Comparison of ENCODE assay signal across 11 cellular contexts in genomic region chr2:120765031-120765910, GRCh38. TPM values are rescaled to one million over a fixed set of nuclear protein-coding genes. Genes with fewer than 3 reads are reported as not detected.
DNase-seq lines count a peak whose midpoint lies in the region; ATAC-seq, FAIRE-seq and TF ChIP-seq lines count a peak whose summit lies in the region.
"Had no signal": no experiment of that assay in that cellular context is flagged by ENCODE, and none has a peak within 500 bp of the region (broad histone marks: within the 10 kb centered on the region; RNA-seq: fewer than 3 reads in every experiment).

No MANE protein-coding gene starts in this region.

- H2AK5ac ChIP-seq in neuronal stem cell (ENCODE audit: low read depth, low read length): peak overlapping the region; percentile 10

- intact Hi-C loops in heart left ventricle (cut with DNase I): no loop called here

- H2BK5ac ChIP-seq in neuronal stem cell (ENCODE audit: low read length): no peak overlapping the region

- no peak for TF ChIP-seq POLR2A in heart left ventricle (IDR thresholded peaks at IDR 0.05)

- H2BK12ac ChIP-seq in neuronal stem cell (ENCODE audit: low read length): no peak overlapping the region

- no peak overlapping the region for H2BK15ac ChIP-seq in neuronal stem cell (ENCODE audit: low read length)

- H3K27me3 ChIP-seq in AG04450 (ENCODE audit: control insufficient read depth, insufficient read depth, low read length) (no peaks in the 10 kb centered on the region), adipocyte (replicated peaks; ENCODE audit: control insufficient read depth, insufficient read depth, low read length) (no peaks in the 10 kb centered on the region), heart left ventricle (no peaks in the 10 kb centered on the region), neuronal stem cell (ENCODE audit: control insufficient read depth in 3 of 3, insufficient read depth in 3 of 3, low read depth in 1 of 3, low read length in 3 of 3) (no peaks in the 10 kb centered on the region), small intestine (ENCODE audit: control insufficient read depth in 2 of 2, insufficient read depth in 2 of 2, low read length in 2 of 2) (peaks cover 0 to 1% of the 10 kb centered on the region in 2 donors)

- H3K27ac ChIP-seq in AG04450 (ENCODE audit: low read depth, low read length) (peak overlapping the region; percentile 100), heart left ventricle (peak overlapping the region; percentile 40 to 94 (median 62)), neuronal stem cell (replicated peaks; ENCODE audit: low read length) (no peak overlapping the region), small intestine (ENCODE audit: low read depth in 1 of 2, low read length in 1 of 2) (peak overlapping the region in 1 of 2 donors; percentile 71)

- peak overlapping the region; percentile 43 for H3K4me3 ChIP-seq in AG04450 (ENCODE audit: low read depth, low read length)
- peak overlapping the region; percentile 45 for H3K4me3 ChIP-seq in adipocyte (ENCODE audit: low read length)
- peak overlapping the region in 1 of 12 donors; percentile 6 for H3K4me3 ChIP-seq in heart left ventricle
- H3K4me3 ChIP-seq in neuronal stem cell (ENCODE audit: low read length in 2 of 2): no peak overlapping the region
- no peak overlapping the region for H3K4me3 ChIP-seq in small intestine (ENCODE audit: low read depth in 1 of 2, low read length in 2 of 2)

- 43 to 50% (median 48%) methylated on average over 17 to 18 of the region's 18 CpGs for WGBS in heart left ventricle, 4 donors
- WGBS in neuronal stem cell (ENCODE audit: extremely low coverage in 2 of 2, insufficient read length in 2 of 2, insufficient replicate concordance in 1 of 2), 2 donors: no CpG with 5 or more reads among the region's 18 CpGs
- 67 to 77% (median 76%) methylated on average over 18 of the region's 18 CpGs for WGBS in small intestine, 3 donors

- no peak overlapping the region for H3K4ac ChIP-seq in neuronal stem cell (ENCODE audit: low read length)

- CTCF ChIA-PET in AG04450 (lab: Charles Lee): interaction anchor here (0.6 to 1.3 kb wide), 4 partner anchors 28 to 156 kb away, joined by 3 to 5 read pairs (median 4); partner anchors contain the start of gene GLI2

- H3K9ac ChIP-seq in adipocyte (ENCODE audit: low read length) (peak overlapping the region; percentile 76), neuronal stem cell (ENCODE audit: low read depth, low read length, poor library complexity) (peak overlapping the region; percentile 60)

- H4K91ac ChIP-seq in neuronal stem cell (ENCODE audit: low read depth, low read length, poor library complexity): no peak overlapping the region

- DNase-seq in AG04450 (ENCODE audit: low read depth, low spot score): no peak
- DNase-seq in adipocyte (ENCODE audit: low read depth): peak; percentile 16
- peak in 3 of 5 donors; percentile 62 to 73 (median 64) for DNase-seq in heart left ventricle
- DNase-seq in neuronal stem cell (ENCODE audit: low spot score): no peak
- no peak for DNase-seq in activated gamma-delta T cell treated with Interleukin-2 at 50 U/mL for 16 hours
- DNase-seq in EL: no peak
- no peak for DNase-seq in frontal cortex (ENCODE audit: low spot score in 2 of 2)
- DNase-seq in small intestine: no peak
- DNase-seq: activated T-cell treated with anti-CD3 and anti-CD28 coated beads, Interleukin-2, amount 50 U/mL, for 1 hour; GF-D8; NCI-H1417 had no signal

- H3K36me3 ChIP-seq in adipocyte (ENCODE audit: control insufficient read depth, insufficient read depth, low read length, severe bottlenecking) (no peaks in the 10 kb centered on the region), heart left ventricle (no peaks in the 10 kb centered on the region), neuronal stem cell (replicated peaks in 1 of 2; ENCODE audit: control insufficient read depth in 2 of 2, insufficient read depth in 2 of 2, low read length in 2 of 2) (peaks cover 2 to 29% of the 10 kb centered on the region in 2 donors), small intestine (ENCODE audit: control insufficient read depth in 2 of 2, insufficient read depth in 2 of 2, low read length in 2 of 2) (no peaks in the 10 kb centered on the region)

- POLR2A ChIA-PET in AG04450 (lab: Yijun Ruan, JAX): interaction anchor here (0.6 to 3.0 kb wide), 13 partner anchors 13 to 310 kb away, joined by 3 to 47 read pairs (median 5); partner anchors contain the start of gene GLI2

- H3K9me3 ChIP-seq in AG04450 (ENCODE audit: control insufficient read depth, insufficient read depth, low read length) (no peaks in the 10 kb centered on the region; the same call in 1 of the 2 replicates), adipocyte (ENCODE audit: control insufficient read depth, low read length) (no peaks in the 10 kb centered on the region), heart left ventricle (no peaks in the 10 kb centered on the region), neuronal stem cell (replicated peaks in 1 of 2; ENCODE audit: control insufficient read depth in 2 of 2, insufficient read depth in 1 of 2, low read depth in 1 of 2, low read length in 2 of 2) (no peaks in the 10 kb centered on the region), small intestine (ENCODE audit: control insufficient read depth, low read depth) (no peaks in the 10 kb centered on the region)

- no peak for TF ChIP-seq CTCF in AG04450 (IDR thresholded peaks at IDR 0.05; ENCODE audit: low read depth, low read length)
- TF ChIP-seq CTCF in heart left ventricle (IDR thresholded peaks at IDR 0.05): no peak

- peak in 3 of 4 donors; percentile 14 to 57 (median 56) for ATAC-seq in heart left ventricle

- peaks cover 47% of the 10 kb centered on the region for H3K4me1 ChIP-seq in adipocyte (ENCODE audit: control insufficient read depth, insufficient read depth, low read length)
- H3K4me1 ChIP-seq in heart left ventricle: peaks cover 0 to 42% (median 14%) of the 10 kb centered on the region in 12 donors
- peaks cover 42 to 53% of the 10 kb centered on the region in 2 donors for H3K4me1 ChIP-seq in neuronal stem cell (ENCODE audit: control insufficient read depth in 2 of 2, insufficient read depth in 1 of 2, low read depth in 1 of 2, low read length in 2 of 2)
- no peaks in the 10 kb centered on the region for H3K4me1 ChIP-seq in small intestine (ENCODE audit: control insufficient read depth in 2 of 2, insufficient read depth in 1 of 2, low read depth in 1 of 2, low read length in 1 of 2)

- peak overlapping the region; percentile 61 for H3K18ac ChIP-seq in neuronal stem cell (ENCODE audit: low read length)

- peaks cover 32% of the 10 kb centered on the region for H3K79me1 ChIP-seq in neuronal stem cell (ENCODE audit: low read depth, low read length)

- no peak overlapping the region for H4K8ac ChIP-seq in neuronal stem cell (ENCODE audit: low read depth, low read length)

- H3K14ac ChIP-seq in neuronal stem cell (ENCODE audit: low read length): peak overlapping the region; percentile 4

- H2BK120ac ChIP-seq in neuronal stem cell (ENCODE audit: low read depth, low read length): no peak overlapping the region

- H2AFZ ChIP-seq in neuronal stem cell (ENCODE audit: low read length): no peak overlapping the region

- FAIRE-seq in frontal cortex (lab: Jason Lieb, UNC) (no peak), small intestine (lab: Jason Lieb, UNC) (no peak)

- H3K4me2 ChIP-seq in neuronal stem cell (ENCODE audit: insufficient read depth, low read length, poor library complexity, severe bottlenecking): no peak overlapping the region

- H3K23ac ChIP-seq in neuronal stem cell (ENCODE audit: low read depth, low read length, poor library complexity): no peak overlapping the region

RNA-seq across cellular contexts. Expression of gene GLI2, which starts 29.6 kb away (rescaled TPM):
- polyA plus RNA-seq in AG04450 (2011; rRNA removed) (5.2 and 8.4 TPM in 2 replicates), heart left ventricle (1 to 10 TPM in 1 of 2 donors, under 1 TPM in 1; 0.30 to 1.4 TPM), small intestine (1 to 10 TPM in 1 of 3 donors, not detected in 2; 1.2 TPM)
- polyA minus RNA-seq in AG04450 (2011; rRNA and poly(A)+ RNA removed): 7.8 and 11.5 TPM in 2 replicates
- total RNA-seq in heart left ventricle (1 to 10 TPM in 5 of 9 donors, under 1 TPM in 4; 0.67 to 4.1 (median 1.0) TPM), frontal cortex (0.41 TPM)
- polyA plus RNA-seq in neuronal stem cell (2013, experiment 1 of 2): 26.2 TPM
- polyA plus RNA-seq in neuronal stem cell (2013, experiment 2 of 2): 27.3 TPM

Comparison
In these comparisons a context has a peak if more than half of its experiments do, and no peak if none do; other contexts are left out.
1. DNase-seq: peak in adipocyte (single experiment) and heart left ventricle (3 of 5); none in AG04450 (single experiment), neuronal stem cell (single experiment), activated gamma-delta T cell treated with Interleukin-2 at 50 U/mL for 16 hours (single experiment), EL (single experiment), frontal cortex (0 of 2) and small intestine (single experiment).
2. H3K4me3 ChIP-seq: peak in AG04450 (single experiment) and adipocyte (single experiment); none in neuronal stem cell (0 of 2) and small intestine (0 of 2).